In genomic region chrX:37867509-37868153, GRCh38 we compare ENCODE assay signal across 31 cellular contexts. TPM values are rescaled to one million over a fixed set of nuclear protein-coding genes. Genes with fewer than 3 reads are reported as not detected.
DNase-seq lines count a peak whose midpoint lies in the region; ATAC-seq and TF ChIP-seq lines count a peak whose summit lies in the region.
"Had no signal": no experiment of that assay in that cellular context is flagged by ENCODE, and none has a peak within 500 bp of the region (broad histone marks: within the 10 kb centered on the region; RNA-seq: fewer than 3 reads in every experiment).

No MANE protein-coding gene starts in this region.

- no peaks in the 10 kb centered on the region for H3K36me3 Mint-ChIP-seq in activated T-cell treated with anti-CD3 and anti-CD28 coated beads, Interleukin-2, amount 50 U/mL, for 4 hours (ENCODE audit: insufficient read depth)
- no peaks in the 10 kb centered on the region for H3K36me3 Mint-ChIP-seq in activated T-cell treated with anti-CD3 and anti-CD28 coated beads, Interleukin-2, amount 50 U/mL, for 24 hours (ENCODE audit: low read depth)
- peaks cover 0 to 6% (median 0%) of the 10 kb centered on the region in 3 donors for H3K36me3 Mint-ChIP-seq in CD8-positive, alpha-beta memory T cell

- CTCF ChIA-PET in CD8-positive, alpha-beta memory T cell (lab: Charles Lee), result no interaction called here
- CTCF ChIA-PET in GM10248 (lab: Yijun Ruan, JAX), result no interaction called here

- POLR2A ChIA-PET in CD8-positive, alpha-beta memory T cell (lab: Charles Lee), result no interaction called here
- POLR2A ChIA-PET in GM10248 (lab: Yijun Ruan, JAX), result no interaction called here

- TF ChIP-seq POLR2A in erythroblast (IDR thresholded peaks at IDR 0.05; ENCODE audit: low read length), result no peak

- no peak overlapping the region for H3K27ac ChIP-seq in CD8-positive, alpha-beta memory T cell (ENCODE audit: low read depth, low read length)
- H3K27ac ChIP-seq: colonic mucosa, HL-60, psoas muscle, tibial artery, vagina had no signal

- no peaks in the 10 kb centered on the region for H3K27me3 ChIP-seq in CD8-positive, alpha-beta memory T cell (ENCODE audit: insufficient read depth, low read length, poor library complexity, severe bottlenecking)
- H3K27me3 ChIP-seq: BE2C, colonic mucosa, MG63, tibial artery, vagina had no signal

- H3K4me3 ChIP-seq in CD8-positive, alpha-beta memory T cell (ENCODE audit: low read length), result no peak overlapping the region
- H3K4me3 ChIP-seq: colonic mucosa, lung, MG63, psoas muscle, tibial artery, vagina had no signal

- H3K27ac Mint-ChIP-seq in activated T-cell treated with anti-CD3 and anti-CD28 coated beads, Interleukin-2, amount 50 U/mL, for 24 hours, result no peak overlapping the region
- H3K27ac Mint-ChIP-seq in CD8-positive, alpha-beta memory T cell, result no peak overlapping the region

- peak; percentile 48 to 59 for ATAC-seq in activated T-cell treated with anti-CD3 and anti-CD28 coated beads, Interleukin-2, amount 50 U/mL, for 4 hours
- ATAC-seq in HG03045 (IDR thresholded peaks at IDR 0.05; ENCODE audit: unreplicated experiment), result no peak
- ATAC-seq: naive thymus-derived CD8-positive, alpha-beta T cell; psoas muscle; sciatic nerve had no signal

- H3K9me3 Mint-ChIP-seq in activated T-cell treated with anti-CD3 and anti-CD28 coated beads, Interleukin-2, amount 50 U/mL, for 4 hours, result no peaks in the 10 kb centered on the region
- H3K9me3 Mint-ChIP-seq in activated T-cell treated with anti-CD3 and anti-CD28 coated beads, Interleukin-2, amount 50 U/mL, for 24 hours, result no peaks in the 10 kb centered on the region
- peaks cover 0 to 6% (median 4%) of the 10 kb centered on the region in 5 donors for H3K9me3 Mint-ChIP-seq in CD8-positive, alpha-beta memory T cell

- H3K36me3 ChIP-seq in CD8-positive, alpha-beta memory T cell (ENCODE audit: insufficient read depth, low read length), result no peaks in the 10 kb centered on the region
- H3K36me3 ChIP-seq: BE2C, colonic mucosa, MG63, tibial artery, vagina had no signal

- H3K4me3 Mint-ChIP-seq in activated T-cell treated with anti-CD3 and anti-CD28 coated beads, Interleukin-2, amount 50 U/mL, for 4 hours, result no peak overlapping the region
- H3K4me3 Mint-ChIP-seq in activated T-cell treated with anti-CD3 and anti-CD28 coated beads, Interleukin-2, amount 50 U/mL, for 24 hours, result no peak overlapping the region
- H3K4me3 Mint-ChIP-seq in CD8-positive, alpha-beta memory T cell, result peak overlapping the region in 5 of 7 donors; percentile 3 to 48 (median 7)

- TF ChIP-seq CTCF in GM10248 (IDR thresholded peaks at IDR 0.05; ENCODE audit: control extremely low read depth, extremely low read depth, low read depth, missing control alignments), result no peak

- H3K27me3 Mint-ChIP-seq in activated T-cell treated with anti-CD3 and anti-CD28 coated beads, Interleukin-2, amount 50 U/mL, for 4 hours (ENCODE audit: low read depth), result no peaks in the 10 kb centered on the region
- H3K27me3 Mint-ChIP-seq in activated T-cell treated with anti-CD3 and anti-CD28 coated beads, Interleukin-2, amount 50 U/mL, for 24 hours, result peaks cover 48% of the 10 kb centered on the region
- H3K27me3 Mint-ChIP-seq in CD8-positive, alpha-beta memory T cell, result peaks cover 10 to 19% of the 10 kb centered on the region in 2 donors

- no peak for DNase-seq in activated T-cell treated with anti-CD3 and anti-CD28 coated beads, Interleukin-2, amount 50 U/mL, for 4 hours
- DNase-seq in activated T-cell treated with anti-CD3 and anti-CD28 coated beads, Interleukin-2, amount 50 U/mL, for 24 hours, result no peak
- DNase-seq in CD8-positive, alpha-beta memory T cell, result no peak
- DNase-seq in OCI-M1 (lab: John Stamatoyannopoulos, UW), result peak; percentile 54
- peak; percentile 0 to 25 for DNase-seq in erythroblast (lab: John Stamatoyannopoulos, UW)
- no peak for DNase-seq in cerebellar nuclear complex (lab: John Stamatoyannopoulos, UW)
- DNase-seq in GM10248 (ENCODE audit: extremely low spot score), result no peak
- DNase-seq: activated T-cell treated with anti-CD3 and anti-CD28 coated beads, Interleukin-2, amount 50 U/mL, for 1 hour; aorta; BE2C; colonic mucosa; DMS153; effector CD4-positive, alpha-beta T cell; H7; hippocampal formation; KBM-7; MG63; naive thymus-derived CD8-positive, alpha-beta T cell; NCI-H1930; NCI-H524; NK-92 treated with Interleukin-12 subunit alpha and Interleukin-12 subunit beta, amount 100 ng/mL, for 24 hours; nucleus accumbens; psoas muscle; stimulated activated CD8-positive, alpha-beta memory T cell treated with anti-CD3 and anti-CD28 coated beads, Interleukin-4, amount 100 ng/mL, for 48 hours; tibial artery had no signal

- no peaks in the 10 kb centered on the region for H3K9me3 ChIP-seq in CD8-positive, alpha-beta memory T cell (ENCODE audit: low read length)
- H3K9me3 ChIP-seq: BE2C, colonic mucosa, MG63, psoas muscle, tibial artery, vagina had no signal

- H3K4me1 ChIP-seq in CD8-positive, alpha-beta memory T cell (ENCODE audit: insufficient read depth, low read length), result no peaks in the 10 kb centered on the region
- H3K4me1 ChIP-seq: BE2C, colonic mucosa, psoas muscle, vagina had no signal

- H3K4me1 Mint-ChIP-seq in activated T-cell treated with anti-CD3 and anti-CD28 coated beads, Interleukin-2, amount 50 U/mL, for 4 hours (ENCODE audit: low read depth), result peaks cover 6% of the 10 kb centered on the region
- peaks cover 14% of the 10 kb centered on the region for H3K4me1 Mint-ChIP-seq in activated T-cell treated with anti-CD3 and anti-CD28 coated beads, Interleukin-2, amount 50 U/mL, for 24 hours (ENCODE audit: low read depth)
- H3K4me1 Mint-ChIP-seq in CD8-positive, alpha-beta memory T cell, result peaks cover 7 to 17% (median 14%) of the 10 kb centered on the region in 3 donors

RNA-seq across cellular contexts. Expression of gene DYNLT3, which starts 20.3 kb away (rescaled TPM):
- 10 to 100 TPM; 10.0 to 14.9 (median 11.5) TPM for total RNA-seq in activated T-cell treated with anti-CD3 and anti-CD28 coated beads, Interleukin-2, amount 50 U/mL, for 4 hours
- total RNA-seq in CD8-positive, alpha-beta memory T cell, result 10 to 100 TPM; 17.2 to 20.5 TPM
- polyA plus RNA-seq in CD8-positive, alpha-beta memory T cell, result 44.9 TPM
- total RNA-seq: G401 had no signal

Comparison
In these comparisons a context has a peak if more than half of its experiments do, and no peak if none do; other contexts are left out.
1. DNase-seq: peak in OCI-M1 (single experiment) and erythroblast (2 of 2); none in activated T-cell treated with anti-CD3 and anti-CD28 coated beads, Interleukin-2, amount 50 U/mL, for 4 hours (single experiment), activated T-cell treated with anti-CD3 and anti-CD28 coated beads, Interleukin-2, amount 50 U/mL, for 24 hours (single experiment), CD8-positive, alpha-beta memory T cell (0 of 5), cerebellar nuclear complex (0 of 2) and GM10248 (single experiment).
2. H3K4me3 Mint-ChIP-seq: peak in CD8-positive, alpha-beta memory T cell (5 of 7); none in activated T-cell treated with anti-CD3 and anti-CD28 coated beads, Interleukin-2, amount 50 U/mL, for 4 hours (single experiment) and activated T-cell treated with anti-CD3 and anti-CD28 coated beads, Interleukin-2, amount 50 U/mL, for 24 hours (single experiment).